15 cellular contexts compared by ENCODE assay signal in the genomic region with DNA sequence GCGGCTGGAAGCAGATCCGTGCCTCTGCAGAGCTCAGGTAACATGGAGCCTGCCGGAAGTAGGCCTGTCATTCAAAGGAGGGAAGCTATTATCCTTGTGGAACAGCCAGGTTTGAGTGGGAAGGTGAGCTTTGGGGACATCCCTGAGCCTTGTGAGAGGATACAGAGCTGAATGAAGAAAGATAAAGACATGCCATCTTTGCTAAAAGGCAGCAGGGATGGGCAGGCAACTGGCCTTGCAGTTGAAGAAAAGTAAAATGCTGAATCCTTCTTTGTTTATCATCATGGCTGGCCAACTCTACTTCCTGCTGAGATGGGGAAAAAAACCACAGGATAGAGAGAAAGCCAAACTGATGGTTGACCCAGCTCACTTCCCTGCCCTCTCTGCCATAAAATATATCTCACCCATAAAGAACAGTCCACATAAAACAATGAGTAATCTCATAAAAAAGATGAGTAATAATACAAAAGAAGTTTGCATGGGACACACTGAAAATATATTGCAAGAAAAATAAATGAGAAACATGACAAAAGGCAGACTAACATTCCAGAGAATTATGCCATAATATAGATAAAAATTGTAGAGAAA.
DNase-seq lines count a peak whose midpoint lies in the region; FAIRE-seq lines count a peak whose summit lies in the region.
"Had no signal": no experiment of that assay in that cellular context is flagged by ENCODE, and none has a peak within 500 bp of the region (broad histone marks: within the 10 kb centered on the region; RNA-seq: fewer than 3 reads in every experiment).

No MANE protein-coding gene starts in this region.

- no peak overlapping the region for H2BK120ac ChIP-seq in mesendoderm (ENCODE audit: low read depth, low read length)

- WGBS in mesendoderm (ENCODE audit: extremely low coverage, insufficient coverage, low lambda C conversion rate): no CpG with 5 or more reads among the region's 3 CpGs

- no peak overlapping the region for H2BK5ac ChIP-seq in mesendoderm (ENCODE audit: low read length)

- peak overlapping the region; percentile 50 for H4K5ac ChIP-seq in mesendoderm (ENCODE audit: low read length)

- H3K27ac ChIP-seq in mesendoderm (ENCODE audit: low read depth, low read length): no peak overlapping the region
- H3K27ac ChIP-seq: cardiac muscle cell had no signal

- no peaks in the 10 kb centered on the region for H3K4me1 ChIP-seq in mesendoderm (ENCODE audit: control insufficient read depth, low read depth, low read length)

- DNase-seq in Caki2 (ENCODE audit: low read depth) (peak; percentile 50), M059J (ENCODE audit: low read depth) (peak; percentile 93), brain pericyte (ENCODE audit: low read depth, low spot score) (peak; percentile 22), mesendoderm (no peak), GM19239 (ENCODE audit: insufficient read length, low spot score) (no peak), NCI-H1436 treated with DMSO at 0.1 percent for 48 hours (lab: John Stamatoyannopoulos, UW) (no peak), mesenteric fat pad (ENCODE audit: low spot score) (no peak), GM19240 (ENCODE audit: insufficient read length, low spot score) (no peak)
- DNase-seq: activated CD4-positive, alpha-beta memory T cell treated with anti-CD3 and anti-CD28 coated beads for 36 hours; Calu3; GOT3; naive thymus-derived CD8-positive, alpha-beta T cell; NCI-H2081; stimulated activated CD4-positive, alpha-beta T cell treated with anti-CD3 and anti-CD28 coated beads, Interleukin-2, amount 100 ng/mL, for 24 hours had no signal

- no peak overlapping the region for H3K23ac ChIP-seq in mesendoderm (ENCODE audit: low read length)

- in situ Hi-C loops in Caki2 (cut with HindIII; ENCODE audit: low pct_unique_long_range_greater_than_20kb, low sequenced_read_pairs): no loop called here

- no peak overlapping the region for H3K9ac ChIP-seq in mesendoderm (ENCODE audit: low read length)

- H2BK15ac ChIP-seq in mesendoderm (replicated peaks; ENCODE audit: low read depth): no peak overlapping the region

- H3K56ac ChIP-seq in mesendoderm (ENCODE audit: low read length): no peak overlapping the region

- H3K79me1 ChIP-seq in mesendoderm (ENCODE audit: low read length): no peaks in the 10 kb centered on the region

- no peak overlapping the region for H3K4me2 ChIP-seq in mesendoderm (ENCODE audit: low read length)

- no peak overlapping the region for H3K18ac ChIP-seq in mesendoderm (ENCODE audit: low read length)

- FAIRE-seq in GM19239 (lab: Jason Lieb, UNC): no peak

- no peaks in the 10 kb centered on the region for H3K79me2 ChIP-seq in mesendoderm (ENCODE audit: control insufficient read depth, insufficient read depth, low read length)

- H3K36me3 ChIP-seq in mesendoderm (ENCODE audit: control insufficient read depth, insufficient read depth, low read length): no peaks in the 10 kb centered on the region
- H3K36me3 ChIP-seq: cardiac muscle cell had no signal

- H3K27me3 ChIP-seq in mesendoderm (ENCODE audit: insufficient read depth, low read length, poor library complexity): no peaks in the 10 kb centered on the region
- H3K27me3 ChIP-seq: cardiac muscle cell had no signal

- H3K4me3 ChIP-seq in mesendoderm (ENCODE audit: low read length): no peak overlapping the region
- H3K4me3 ChIP-seq: cardiac muscle cell had no signal

- no peak overlapping the region for H4K8ac ChIP-seq in mesendoderm (ENCODE audit: low read depth, low read length)

- H3K4ac ChIP-seq in mesendoderm (ENCODE audit: low read depth, low read length): no peak overlapping the region

- no peak overlapping the region for H2AK5ac ChIP-seq in mesendoderm (ENCODE audit: low read length)

Comparison
In these comparisons a context has a peak if more than half of its experiments do, and no peak if none do; other contexts are left out.
1. DNase-seq: peak in Caki2 (single experiment), M059J (single experiment) and brain pericyte (single experiment); none in mesendoderm (single experiment), GM19239 (single experiment), NCI-H1436 treated with DMSO at 0.1 percent for 48 hours (single experiment), mesenteric fat pad (single experiment) and GM19240 (single experiment).